34 cellular contexts compared by ENCODE assay signal in genomic region chr7:100426516-100426915, GRCh38. TPM values are rescaled to one million over a fixed set of nuclear protein-coding genes. Genes with fewer than 3 reads are reported as not detected.
"Had no signal": no experiment of that assay in that cellular context is flagged by ENCODE, and none has a peak within 500 bp of the region (broad histone marks: within the 10 kb centered on the region; RNA-seq: fewer than 3 reads in every experiment).

No MANE protein-coding gene starts in this region.

- H3K4me3 ChIP-seq: PC-9 had no signal

- H3K27ac ChIP-seq: PC-9, VCaP had no signal

- ATAC-seq: activated naive CD8-positive, alpha-beta T cell treated with anti-CD3 and anti-CD28 coated beads, Interleukin-2, amount 50 U/mL, for 24 hours; Right ventricle myocardium inferior; SK-N-SH treated with all-trans-retinoic acid at 6 μM for 48 hours; T-cell had no signal

- FAIRE-seq: bronchial epithelial cell, RCC 7860 had no signal

- H3K4me2 ChIP-seq: PC-9 had no signal

- H2AFZ ChIP-seq: PC-9 had no signal

- DNase-seq: activated B cell treated with CpG ODN at 0.5 μM for 24 hours; activated CD4-positive, alpha-beta memory T cell treated with anti-CD3 and anti-CD28 coated beads for 36 hours; activated CD4-positive, alpha-beta T cell treated with anti-CD3 and anti-CD28 coated beads for 4 hours; activated CD4-positive, alpha-beta T cell treated with anti-CD3 and anti-CD28 coated beads, Interleukin-2, amount 50 U/mL, for 1 hour; activated CD4-positive, CD25-positive, alpha-beta regulatory T cell treated with anti-CD3 and anti-CD28 coated beads, Interleukin-2, amount 50 U/mL, for 72 hours; activated CD8-positive, alpha-beta memory T cell treated with anti-CD3 and anti-CD28 coated beads, Interleukin-2, amount 50 U/mL, for 4 hours; activated effector memory CD4-positive, alpha-beta T cell treated with Interleukin-2 at 50 U/mL for 16 hours; activated naive CD4-positive, alpha-beta T cell treated with anti-CD3 and anti-CD28 coated beads, Interleukin-2, amount 10 ng/mL, durations not matched to agents 7 days and 5 days; activated naive CD8-positive, alpha-beta T cell treated with anti-CD3 and anti-CD28 coated beads, Interleukin-2, amount 50 U/mL, for 24 hours; activated T-cell treated with anti-CD3 and anti-CD28 coated beads for 4 hours; activated T-cell treated with anti-CD3 and anti-CD28 coated beads, Interleukin-2, amount 50 U/mL, for 48 hours; anterior cingulate cortex; caudate nucleus; cerebellar nuclear complex; NCI-H1092 treated with DMSO at 0.1 percent for 48 hours; NCI-H1417; NCI-H146; NCI-H187 treated with DMSO at 0.1 percent for 48 hours; NCI-H2081 treated with DMSO at 0.1 percent for 48 hours; NCI-H226; NCI-H446 treated with DMSO at 0.1 percent for 48 hours; NCI-H524; NK-92 treated with Interleukin-12 subunit alpha and Interleukin-12 subunit beta, amount 100 ng/mL, for 24 hours; PC-9; SIG-M5; T-cell; T-helper 2 cell; T-helper 9 cell had no signal

RNA-seq across cellular contexts. Expression of gene SPACDR, which starts 37.5 kb away (rescaled TPM):
- total RNA-seq: SK-MEL-5 had no signal
